In genomic region chr2:23664069-23664788, GRCh38 we compare ENCODE assay signal across 14 cellular contexts.
"Had no signal": no experiment of that assay in that cellular context is flagged by ENCODE, and none has a peak within 500 bp of the region (broad histone marks: within the 10 kb centered on the region; RNA-seq: fewer than 3 reads in every experiment).

No MANE protein-coding gene starts in this region.

- H3K4me1 Mint-ChIP-seq: activated CD4-positive, alpha-beta T cell treated with anti-CD3 and anti-CD28 coated beads for 36 hours; activated naive CD8-positive, alpha-beta T cell treated with anti-CD3 and anti-CD28 coated beads, Interleukin-2, amount 10 ng/mL, durations not matched to agents 7 days and 5 days had no signal

- H3K36me3 ChIP-seq: prostate gland had no signal

- H3K36me3 Mint-ChIP-seq: activated naive CD8-positive, alpha-beta T cell treated with anti-CD3 and anti-CD28 coated beads, Interleukin-2, amount 10 ng/mL, durations not matched to agents 7 days and 5 days; naive thymus-derived CD8-positive, alpha-beta T cell had no signal

- H3K4me3 Mint-ChIP-seq: activated CD4-positive, alpha-beta T cell treated with anti-CD3 and anti-CD28 coated beads for 36 hours; activated CD8-positive, alpha-beta T cell treated with anti-CD3 and anti-CD28 coated beads for 36 hours; activated naive CD8-positive, alpha-beta T cell treated with anti-CD3 and anti-CD28 coated beads, Interleukin-2, amount 10 ng/mL, durations not matched to agents 7 days and 5 days had no signal

- H3K9me3 ChIP-seq: prostate gland had no signal

- DNase-seq: activated CD4-positive, alpha-beta T cell treated with anti-CD3 and anti-CD28 coated beads for 36 hours; activated CD8-positive, alpha-beta memory T cell treated with anti-CD3 and anti-CD28 coated beads, Interleukin-2, amount 50 U/mL, for 4 hours; activated CD8-positive, alpha-beta T cell treated with anti-CD3 and anti-CD28 coated beads for 36 hours; activated naive CD8-positive, alpha-beta T cell treated with anti-CD3 and anti-CD28 coated beads, Interleukin-2, amount 10 ng/mL, durations not matched to agents 7 days and 5 days; aorta; effector CD4-positive, alpha-beta T cell; hippocampal formation; left cardiac atrium; naive thymus-derived CD8-positive, alpha-beta T cell; stimulated activated CD4-positive, alpha-beta T cell treated with anti-CD3 and anti-CD28 coated beads, Interleukin-12 subunit alpha, Interleukin-12 subunit beta, amount 100 ng/mL, for 4 hours; stimulated activated CD4-positive, alpha-beta T cell treated with anti-CD3 and anti-CD28 coated beads, Interleukin-2, amount 100 ng/mL, for 48 hours; stimulated activated CD8-positive, alpha-beta memory T cell treated with anti-CD3 and anti-CD28 coated beads, Interleukin-4, amount 100 ng/mL, for 48 hours; stimulated activated naive CD8-positive, alpha-beta T cell treated with anti-CD3 and anti-CD28 coated beads, Interleukin-15, Interleukin-2, amounts not matched to agents 100 U/mL and 50 U/mL, for 24 hours had no signal

- ATAC-seq: activated CD4-positive, alpha-beta T cell treated with anti-CD3 and anti-CD28 coated beads for 36 hours; activated CD8-positive, alpha-beta T cell treated with anti-CD3 and anti-CD28 coated beads for 36 hours; naive thymus-derived CD8-positive, alpha-beta T cell; stimulated activated naive CD8-positive, alpha-beta T cell treated with anti-CD3 and anti-CD28 coated beads, Interleukin-15, Interleukin-2, amounts not matched to agents 100 U/mL and 50 U/mL, for 24 hours had no signal

- H3K27ac Mint-ChIP-seq: activated CD4-positive, alpha-beta T cell treated with anti-CD3 and anti-CD28 coated beads for 36 hours; activated CD8-positive, alpha-beta T cell treated with anti-CD3 and anti-CD28 coated beads for 36 hours; activated naive CD8-positive, alpha-beta T cell treated with anti-CD3 and anti-CD28 coated beads, Interleukin-2, amount 10 ng/mL, durations not matched to agents 7 days and 5 days had no signal

- H3K9me3 Mint-ChIP-seq: activated CD8-positive, alpha-beta T cell treated with anti-CD3 and anti-CD28 coated beads for 36 hours; activated naive CD8-positive, alpha-beta T cell treated with anti-CD3 and anti-CD28 coated beads, Interleukin-2, amount 10 ng/mL, durations not matched to agents 7 days and 5 days; naive thymus-derived CD8-positive, alpha-beta T cell had no signal
